1 cellular context compared by ENCODE assay signal in genomic region chr11:130582176-130582575, GRCh38.
TF ChIP-seq lines count a peak whose summit lies in the region.

No MANE protein-coding gene starts in this region.

TF ChIP-seq in IMR-90, 13 proteins besides CTCF, POLR2A, EP300 and RAD21:
- TF ChIP-seq NFE2L2 (IDR thresholded peaks at IDR 0.05; ENCODE audit: low read depth, low read length) (no peak), MXI1 (IDR thresholded peaks at IDR 0.05; ENCODE audit: borderline replicate concordance, low read depth, low read length) (no peak), CEBPB (IDR thresholded peaks at IDR 0.05; ENCODE audit: low read depth, low read length) (no peak), USF2 (IDR thresholded peaks at IDR 0.05; ENCODE audit: low read depth, low read length) (no peak), BHLHE40 (IDR thresholded peaks at IDR 0.05; ENCODE audit: low read depth, low read length) (no peak), MAZ (IDR thresholded peaks at IDR 0.05; ENCODE audit: borderline replicate concordance, low read depth, low read length) (no peak), FOS (IDR thresholded peaks at IDR 0.05; ENCODE audit: low read depth, low read length) (no peak), MAFK (IDR thresholded peaks at IDR 0.05; ENCODE audit: low read depth, low read length) (no peak), RCOR1 (IDR thresholded peaks at IDR 0.05; ENCODE audit: insufficient replicate concordance, low read length) (no peak), SMC3 (IDR thresholded peaks at IDR 0.05; ENCODE audit: low read depth, low read length) (no peak), ELK1 (IDR thresholded peaks at IDR 0.05; ENCODE audit: borderline replicate concordance, low read depth, low read length) (no peak), RFX5 (IDR thresholded peaks at IDR 0.05; ENCODE audit: low read depth, low read length) (no peak), CHD1 (IDR thresholded peaks at IDR 0.05; ENCODE audit: low read depth, low read length) (no peak)
TF ChIP-seq in IMR-90: peak in this region for 0.
